Comparison of ENCODE assay signal across 8 cellular contexts in genomic region chr17:58303981-58304734, GRCh38.
DNase-seq lines count a peak whose midpoint lies in the region; TF ChIP-seq lines count a peak whose summit lies in the region.

No MANE protein-coding gene starts in this region.

- H3K4me3 ChIP-seq in OCI-LY3 (ENCODE audit: low read length): no peak overlapping the region
- H3K4me3 ChIP-seq in foreskin fibroblast (ENCODE audit: low read depth in 1 of 2, low read length in 2 of 2): no peak overlapping the region

- DNase-seq in EL (peak; percentile 45), HPDE6-E6E7 (ENCODE audit: extremely low spot score) (peak; percentile 63), activated T-helper 1 cell treated with Interleukin-2 at 50 U/mL for 16 hours (ENCODE audit: low read depth) (peak; percentile 38), foreskin fibroblast (peak; percentile 12 to 51), pons (ENCODE audit: low spot score) (peak; percentile 64), middle frontal gyrus (ENCODE audit: extremely low spot score, low spot score) (no peak), NCI-H2029 (lab: John Stamatoyannopoulos, UW) (no peak)

- no peak overlapping the region; the same call in 1 of the 2 replicates for H3K9ac ChIP-seq in OCI-LY3 (ENCODE audit: low read length)

- no peaks in the 10 kb centered on the region for H4K20me1 ChIP-seq in OCI-LY3 (ENCODE audit: insufficient read depth, low read length)

- H2AFZ ChIP-seq in OCI-LY3 (ENCODE audit: low read depth, low read length): peak overlapping the region; percentile 80; the same call in 1 of the 2 replicates

- H3K4me1 ChIP-seq in OCI-LY3 (ENCODE audit: low read length): peaks cover 7% of the 10 kb centered on the region

- H3K27me3 ChIP-seq in OCI-LY3 (ENCODE audit: low read depth, low read length): no peaks in the 10 kb centered on the region

- H3K4me2 ChIP-seq in OCI-LY3 (ENCODE audit: low read length): peak overlapping the region; percentile 27

- H3K79me2 ChIP-seq in OCI-LY3 (ENCODE audit: low read length): no peaks in the 10 kb centered on the region

- H3K27ac ChIP-seq in OCI-LY3 (ENCODE audit: low read length): no peak overlapping the region

- TF ChIP-seq CTCF in OCI-LY3 (IDR thresholded peaks at IDR 0.05; ENCODE audit: low read depth, low read length) (peak; percentile 76), foreskin fibroblast (IDR thresholded peaks at IDR 0.05; ENCODE audit: low read depth, low read length) (peak; percentile 84)

- no peaks in the 10 kb centered on the region for H3K9me3 ChIP-seq in OCI-LY3 (ENCODE audit: insufficient read depth, low read length)

- peaks cover 6% of the 10 kb centered on the region for H3K36me3 ChIP-seq in OCI-LY3 (replicated peaks; ENCODE audit: low read depth, low read length)

Comparison
In these comparisons a context has a peak if more than half of its experiments do, and no peak if none do; other contexts are left out.
1. DNase-seq: peak in EL (single experiment), HPDE6-E6E7 (single experiment), activated T-helper 1 cell treated with Interleukin-2 at 50 U/mL for 16 hours (single experiment), foreskin fibroblast (2 of 2) and pons (single experiment); none in middle frontal gyrus (single experiment) and NCI-H2029 (single experiment).